8 cellular contexts compared by ENCODE assay signal in the genomic region with DNA sequence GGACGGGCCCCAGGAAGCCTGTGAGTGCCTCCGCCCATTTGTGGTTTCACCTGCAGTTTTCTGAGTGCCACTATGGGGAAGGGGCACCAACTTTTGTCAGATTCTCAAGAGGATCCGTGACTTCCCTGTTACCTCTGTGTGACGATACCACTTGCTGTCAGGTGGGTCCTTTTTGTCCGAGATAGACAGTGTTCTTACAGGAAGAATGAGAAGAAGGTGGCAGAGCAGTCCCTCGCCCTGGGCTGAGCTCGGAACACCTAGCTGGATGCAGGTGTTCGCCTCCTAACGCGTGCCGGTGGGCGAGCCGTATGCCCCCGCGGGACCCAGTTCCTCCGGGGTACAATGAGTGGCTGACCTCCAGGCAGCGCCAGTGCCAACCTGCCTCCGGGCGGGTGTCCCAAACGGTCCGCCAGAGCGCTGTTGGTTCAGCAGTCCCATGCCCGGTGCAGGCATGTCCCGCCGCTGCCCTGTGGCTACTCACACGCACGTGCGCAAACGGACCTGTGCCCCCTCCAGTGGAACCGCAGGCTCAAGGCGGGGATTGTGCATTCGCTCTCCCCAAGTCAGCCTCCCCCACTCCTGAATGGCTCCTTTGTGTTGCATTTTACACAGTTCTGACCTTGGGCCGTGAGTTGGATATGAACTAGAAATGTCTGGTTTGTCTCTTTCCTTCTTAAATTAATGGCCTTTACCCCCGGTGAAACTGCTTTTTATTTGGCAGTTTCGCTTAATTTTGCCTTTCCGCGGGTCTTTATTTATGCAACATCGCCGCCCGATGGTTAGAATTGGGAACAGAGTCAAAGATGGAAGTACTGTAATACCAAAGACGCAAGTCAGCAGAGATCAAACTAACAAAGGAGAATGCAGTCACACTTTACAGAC. TPM values are rescaled to one million over a fixed set of nuclear protein-coding genes. Genes with fewer than 3 reads are reported as not detected.
DNase-seq lines count a peak whose midpoint lies in the region; ATAC-seq and TF ChIP-seq lines count a peak whose summit lies in the region.

No MANE protein-coding gene starts in this region.

- H3K4me1 Mint-ChIP-seq in natural killer cell treated with Interleukin-12 subunit alpha and Interleukin-12 subunit beta and Interleukin-15 and Interleukin-18, amount 100 ng/mL, for 72 hours (ENCODE audit: low read depth in 2 of 2), result peaks cover 28 to 30% of the 10 kb centered on the region in 2 donors
- peaks cover 29% of the 10 kb centered on the region for H3K4me1 Mint-ChIP-seq in stimulated activated naive CD8-positive, alpha-beta T cell treated with anti-CD3 and anti-CD28 coated beads, Interleukin-15, Interleukin-2, amounts not matched to agents 100 ng/mL and 50 ng/mL, for 24 hours (ENCODE audit: low read depth)

- no peak for ATAC-seq in natural killer cell treated with Interleukin-12 subunit alpha and Interleukin-12 subunit beta and Interleukin-15 and Interleukin-18, amount 100 ng/mL, for 72 hours
- no peak for ATAC-seq in GM18861 (IDR thresholded peaks at IDR 0.05; ENCODE audit: unreplicated experiment)

- H3K36me3 Mint-ChIP-seq in natural killer cell treated with Interleukin-12 subunit alpha and Interleukin-12 subunit beta and Interleukin-15 and Interleukin-18, amount 100 ng/mL, for 72 hours, result peaks cover 7% of the 10 kb centered on the region
- H3K36me3 Mint-ChIP-seq in stimulated activated naive CD8-positive, alpha-beta T cell treated with anti-CD3 and anti-CD28 coated beads, Interleukin-15, Interleukin-2, amounts not matched to agents 100 ng/mL and 50 ng/mL, for 24 hours (ENCODE audit: low read depth), result peaks cover 7% of the 10 kb centered on the region

- H3K4me3 Mint-ChIP-seq in natural killer cell treated with Interleukin-12 subunit alpha and Interleukin-12 subunit beta and Interleukin-15 and Interleukin-18, amount 100 ng/mL, for 72 hours, result peak overlapping the region; percentile 82
- H3K4me3 Mint-ChIP-seq in stimulated activated naive CD8-positive, alpha-beta T cell treated with anti-CD3 and anti-CD28 coated beads, Interleukin-15, Interleukin-2, amounts not matched to agents 100 ng/mL and 50 ng/mL, for 24 hours, result peak overlapping the region; percentile 86

- no peaks in the 10 kb centered on the region for H3K9me3 Mint-ChIP-seq in natural killer cell treated with Interleukin-12 subunit alpha and Interleukin-12 subunit beta and Interleukin-15 and Interleukin-18, amount 100 ng/mL, for 72 hours
- H3K9me3 Mint-ChIP-seq in stimulated activated naive CD8-positive, alpha-beta T cell treated with anti-CD3 and anti-CD28 coated beads, Interleukin-15, Interleukin-2, amounts not matched to agents 100 ng/mL and 50 ng/mL, for 24 hours, result no peaks in the 10 kb centered on the region

- H3K27ac Mint-ChIP-seq in natural killer cell treated with Interleukin-12 subunit alpha and Interleukin-12 subunit beta and Interleukin-15 and Interleukin-18, amount 100 ng/mL, for 72 hours, result no peak overlapping the region
- peak overlapping the region; percentile 71 for H3K27ac Mint-ChIP-seq in stimulated activated naive CD8-positive, alpha-beta T cell treated with anti-CD3 and anti-CD28 coated beads, Interleukin-15, Interleukin-2, amounts not matched to agents 100 ng/mL and 50 ng/mL, for 24 hours

- H3K27me3 Mint-ChIP-seq in natural killer cell treated with Interleukin-12 subunit alpha and Interleukin-12 subunit beta and Interleukin-15 and Interleukin-18, amount 100 ng/mL, for 72 hours, result peaks cover 24 to 54% of the 10 kb centered on the region in 2 donors
- H3K27me3 Mint-ChIP-seq in stimulated activated naive CD8-positive, alpha-beta T cell treated with anti-CD3 and anti-CD28 coated beads, Interleukin-15, Interleukin-2, amounts not matched to agents 100 ng/mL and 50 ng/mL, for 24 hours, result peaks cover 44% of the 10 kb centered on the region

- peak overlapping the region; percentile 67 for H3K4me3 ChIP-seq in fibroblast of the aortic adventitia (ENCODE audit: low read depth, low read length)

- peak; percentile 89 to 94 for DNase-seq in Kasumi-1 (lab: John Stamatoyannopoulos, UW)
- DNase-seq in SHP77 (lab: John Stamatoyannopoulos, UW), result peak; percentile 59 to 61
- peak; percentile 67 for DNase-seq in activated effector memory CD4-positive, alpha-beta T cell treated with Interleukin-2 at 50 U/mL for 16 hours
- peak; percentile 87 for DNase-seq in fibroblast of the aortic adventitia (ENCODE audit: low read depth)
- peak; percentile 77 for DNase-seq in natural killer cell treated with Interleukin-12 subunit alpha and Interleukin-12 subunit beta and Interleukin-15 and Interleukin-18, amount 100 ng/mL, for 72 hours (ENCODE audit: low spot score)

- TF ChIP-seq CTCF in GM12872 (IDR thresholded peaks at IDR 0.05; ENCODE audit: insufficient read depth, low read depth, low read length) (peak; percentile 69), fibroblast of the aortic adventitia (IDR thresholded peaks at IDR 0.05; ENCODE audit: insufficient read depth, low read length) (peak; percentile 69)

RNA-seq across cellular contexts. Expression of gene ABTB2, which starts 1.1 kb away (rescaled TPM):
- total RNA-seq in fibroblast of the aortic adventitia (ENCODE audit: low replicate concordance), result 0.82 and 1.7 TPM in 2 replicates
- total RNA-seq in natural killer cell treated with Interleukin-12 subunit alpha and Interleukin-12 subunit beta and Interleukin-15 and Interleukin-18, amount 100 ng/mL, for 72 hours, result 10 to 100 TPM; 12.2 to 30.3 TPM
